ENCODE assay signal across 8 cellular contexts in the genomic region with DNA sequence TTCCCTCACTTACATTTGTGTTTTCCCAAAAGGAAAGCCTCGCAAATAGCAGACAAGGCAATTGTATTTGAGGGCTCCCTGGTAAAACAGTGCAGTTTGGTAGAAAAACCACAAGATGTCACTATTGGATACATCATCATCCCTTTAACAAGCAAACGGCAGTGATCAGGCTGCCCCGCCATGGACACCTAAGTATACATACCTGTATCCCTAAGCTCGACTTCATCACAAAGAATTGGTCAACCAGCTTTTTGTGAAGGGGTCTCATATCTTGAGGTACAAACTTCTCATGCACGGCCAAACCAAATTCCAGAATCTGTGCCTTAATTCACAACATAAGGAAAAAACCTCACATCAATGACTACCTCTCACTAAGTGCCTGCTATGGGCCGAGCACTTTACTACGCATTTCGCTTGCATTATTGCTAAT.
DNase-seq lines count a peak whose midpoint lies in the region; ATAC-seq, FAIRE-seq and TF ChIP-seq lines count a peak whose summit lies in the region.

No MANE protein-coding gene starts in this region.

- peak; percentile 59 to 65 for ATAC-seq in activated CD4-positive, CD25-positive, alpha-beta regulatory T cell treated with anti-CD3 and anti-CD28 coated beads, Interleukin-2, amount 50 U/mL, for 24 hours
- ATAC-seq in GM21619 (IDR thresholded peaks at IDR 0.05; ENCODE audit: unreplicated experiment): peak; percentile 97

- no peaks in the 10 kb centered on the region for H3K27me3 Mint-ChIP-seq in astrocyte (ENCODE audit: low read depth, unreplicated experiment)

- H3K27me3 ChIP-seq in NT2/D1 (ENCODE audit: insufficient read depth, insufficient read length): no peaks in the 10 kb centered on the region
- H3K27me3 ChIP-seq in astrocyte (ENCODE audit: insufficient read depth, low read length): no peaks in the 10 kb centered on the region

- no peak overlapping the region for H3K27ac Mint-ChIP-seq in astrocyte (ENCODE audit: unreplicated experiment)

- H3K4me1 ChIP-seq in NT2/D1 (ENCODE audit: insufficient read depth, insufficient read length) (no peaks in the 10 kb centered on the region), astrocyte (ENCODE audit: insufficient read depth, low read length) (peaks cover 8% of the 10 kb centered on the region)

- DNase-seq in activated CD4-positive, CD25-positive, alpha-beta regulatory T cell (lab: John Stamatoyannopoulos, UW): no peak
- DNase-seq in HTR-8/SVneo (ENCODE audit: insufficient read length, low spot score) (peak; percentile 35), NT2/D1 (ENCODE audit: low read depth, low spot score) (peak; percentile 85), astrocyte (ENCODE audit: low read depth) (peak; percentile 47), hepatic stellate cell (ENCODE audit: low spot score) (peak; percentile 50)
- peak; percentile 5 to 24 (median 22) for DNase-seq in stimulated activated CD4-positive, alpha-beta T cell treated with anti-CD3 and anti-CD28 coated beads, Interleukin-12 subunit alpha, Interleukin-12 subunit beta, amount 100 ng/mL, for 48 hours (ENCODE audit: low read depth in 2 of 3, low spot score in 1 of 3)

- no peak for FAIRE-seq in HTR-8/SVneo (lab: Jason Lieb, UNC)
- FAIRE-seq in astrocyte (lab: Jason Lieb, UNC): peak; percentile 49

- peaks cover 15% of the 10 kb centered on the region for H3K36me3 Mint-ChIP-seq in astrocyte (ENCODE audit: low read depth, unreplicated experiment)

- H2AFZ ChIP-seq in astrocyte (ENCODE audit: low read depth, low read length): no peak overlapping the region

- H4K20me1 ChIP-seq in astrocyte (ENCODE audit: insufficient read depth, low read length): no peaks in the 10 kb centered on the region

- H3K9me3 Mint-ChIP-seq in astrocyte (ENCODE audit: unreplicated experiment): no peaks in the 10 kb centered on the region

- peak; percentile 82 for TF ChIP-seq CTCF in astrocyte (IDR thresholded peaks at IDR 0.05; ENCODE audit: insufficient read depth, low read depth, low read length)

- no peaks in the 10 kb centered on the region for H3K79me2 ChIP-seq in astrocyte (ENCODE audit: insufficient read depth, low read length)

- no peak overlapping the region for H3K27ac ChIP-seq in astrocyte (ENCODE audit: low read depth, low read length)

- H3K4me3 ChIP-seq in NT2/D1 (ENCODE audit: insufficient read length, low read depth) (no peak overlapping the region), astrocyte (ENCODE audit: insufficient read depth, low read depth, low read length) (no peak overlapping the region)

- H3K9me3 ChIP-seq in NT2/D1 (ENCODE audit: insufficient read depth, low read length) (peaks cover 6% of the 10 kb centered on the region; the same call in 1 of the 2 replicates), astrocyte (ENCODE audit: insufficient read depth, low read depth, low read length) (no peaks in the 10 kb centered on the region)

- H3K9ac ChIP-seq in NT2/D1 (ENCODE audit: insufficient read length, low read depth) (no peak overlapping the region), astrocyte (ENCODE audit: low read length) (no peak overlapping the region)

- H3K4me3 Mint-ChIP-seq in astrocyte (ENCODE audit: unreplicated experiment): no peak overlapping the region

- H3K36me3 ChIP-seq in NT2/D1 (ENCODE audit: insufficient read depth, insufficient read length, low read length) (no peaks in the 10 kb centered on the region), astrocyte (ENCODE audit: insufficient read depth, low read length) (no peaks in the 10 kb centered on the region)

- peaks cover 11% of the 10 kb centered on the region for H3K4me1 Mint-ChIP-seq in astrocyte (ENCODE audit: low read depth, unreplicated experiment)

- H3K4me2 ChIP-seq in astrocyte (ENCODE audit: low read length): no peak overlapping the region

Comparison
In these comparisons a context has a peak if more than half of its experiments do, and no peak if none do; other contexts are left out.
1. DNase-seq: peak in HTR-8/SVneo (single experiment), NT2/D1 (single experiment), astrocyte (single experiment), hepatic stellate cell (single experiment) and stimulated activated CD4-positive, alpha-beta T cell treated with anti-CD3 and anti-CD28 coated beads, Interleukin-12 subunit alpha, Interleukin-12 subunit beta, amount 100 ng/mL, for 48 hours (3 of 3); none in activated CD4-positive, CD25-positive, alpha-beta regulatory T cell (0 of 4).